20 cellular contexts compared by ENCODE assay signal in genomic region chr16:61246592-61246991, GRCh38.
DNase-seq lines count a peak whose midpoint lies in the region; ATAC-seq, FAIRE-seq and TF ChIP-seq lines count a peak whose summit lies in the region.
"Had no signal": no experiment of that assay in that cellular context is flagged by ENCODE, and none has a peak within 500 bp of the region (broad histone marks: within the 10 kb centered on the region; RNA-seq: fewer than 3 reads in every experiment).

No MANE protein-coding gene starts in this region.

- H3K56ac ChIP-seq in IMR-90 (ENCODE audit: extremely low read depth, insufficient read depth, low read length) (no peak overlapping the region), H1 (replicated peaks; ENCODE audit: insufficient read length, low read depth, low read length) (no peak overlapping the region)

- no peak overlapping the region for H2AFZ ChIP-seq in IMR-90 (replicated peaks; ENCODE audit: low read length, poor library complexity)
- no peak overlapping the region for H2AFZ ChIP-seq in H1 (ENCODE audit: low read length)

- no peak overlapping the region for H2BK12ac ChIP-seq in H1 (ENCODE audit: low read depth, low read length)

- no peaks in the 10 kb centered on the region for H3K79me1 ChIP-seq in IMR-90 (ENCODE audit: low read depth in 1 of 2, low read length in 2 of 2)
- H3K79me1 ChIP-seq in H1 (ENCODE audit: low read depth, low read length) = no peaks in the 10 kb centered on the region

- POLR2A ChIA-PET in A549 (lab: Yijun Ruan, JAX) (no interaction called here), IMR-90 (lab: Charles Lee; ENCODE audit: unreplicated experiment) (no interaction called here), H1 (lab: Charles Lee; ENCODE audit: partially characterized antibody) (no interaction called here)

- H4K91ac ChIP-seq in IMR-90 (ENCODE audit: insufficient read depth, low read depth, low read length) (no peak overlapping the region), H1 (replicated peaks; ENCODE audit: insufficient read length, low read length) (no peak overlapping the region)

- TF ChIP-seq RAD21 in A549 (conservative IDR thresholded peaks at IDR 0.05 in 1 of 2, IDR thresholded peaks at IDR 0.05 in 1 of 2) = no peak
- TF ChIP-seq RAD21 in IMR-90 (IDR thresholded peaks at IDR 0.05; ENCODE audit: low read length) = no peak
- no peak for TF ChIP-seq RAD21 in H1 (IDR thresholded peaks at IDR 0.05 in 1 of 2, conservative IDR thresholded peaks at IDR 0.05 in 1 of 2; ENCODE audit: low read depth in 2 of 2, low read length in 2 of 2)

- H3K4me3 ChIP-seq in A549 (no peak overlapping the region), IMR-90 (ENCODE audit: insufficient read depth, low read depth, low read length) (no peak overlapping the region), H1 (ENCODE audit: extremely low read depth in 1 of 4, insufficient read depth in 2 of 4, low read depth in 3 of 4, low read length in 4 of 4) (no peak overlapping the region)
- H3K4me3 ChIP-seq: BLaER1 treated with 17β-estradiol and CSF1 and Interleukin-3, amounts not matched to agents 10 nM and 100 nM had no signal

- TF ChIP-seq EP300 in A549 (IDR thresholded peaks at IDR 0.05) = no peak
- TF ChIP-seq EP300 in H1 (IDR thresholded peaks at IDR 0.05; ENCODE audit: borderline replicate concordance in 1 of 2, low read depth in 2 of 2, low read length in 2 of 2) = no peak

- H2AK5ac ChIP-seq in IMR-90 (ENCODE audit: low read depth, low read length) (no peak overlapping the region), H1 (ENCODE audit: low read depth, low read length) (no peak overlapping the region)

- H3K4ac ChIP-seq in IMR-90 (ENCODE audit: low read depth, low read length) (no peak overlapping the region), H1 (replicated peaks; ENCODE audit: insufficient read length, low read depth, low read length) (no peak overlapping the region)

- no TSS peak for BruUV-seq in IMR-90 (replicated peaks; lab: Mats Ljungman, UMichigan)

- H2BK20ac ChIP-seq in IMR-90 (ENCODE audit: low read depth, low read length) (no peak overlapping the region), H1 (ENCODE audit: low read length) (no peak overlapping the region)

- H4K5ac ChIP-seq in IMR-90 (ENCODE audit: low read depth, low read length) (no peak overlapping the region), H1 (ENCODE audit: insufficient read length, low read depth, low read length) (no peak overlapping the region)

- H2BK5ac ChIP-seq in IMR-90 (ENCODE audit: low read depth, low read length, poor library complexity, severe bottlenecking) (no peak overlapping the region), H1 (ENCODE audit: low read depth, low read length) (no peak overlapping the region)

- H3K27ac ChIP-seq in A549 = no peak overlapping the region
- H3K27ac ChIP-seq in IMR-90 (ENCODE audit: insufficient read depth, low read length) = no peak overlapping the region
- H3K27ac ChIP-seq in H1 (ENCODE audit: low read depth, low read length) = no peak overlapping the region
- H3K27ac ChIP-seq: BLaER1 treated with 17β-estradiol and CSF1 and Interleukin-3, amounts not matched to agents 10 nM and 100 nM; C4-2B had no signal

- TF ChIP-seq CTCF in A549 (IDR thresholded peaks at IDR 0.05) (no peak), IMR-90 (conservative IDR thresholded peaks at IDR 0.05; ENCODE audit: low read depth, low read length) (no peak), H1 (IDR thresholded peaks at IDR 0.05; ENCODE audit: control extremely low read depth in 1 of 3, insufficient read depth in 1 of 3, low read depth in 1 of 3, low read length in 3 of 3) (no peak), GM13977 (IDR thresholded peaks at IDR 0.05; ENCODE audit: extremely low read depth, insufficient read depth, missing control alignments) (no peak)

- CTCF ChIA-PET in A549 (lab: Yijun Ruan, JAX) (no interaction called here), IMR-90 (lab: Yijun Ruan, JAX) (no interaction called here), H1 (lab: Charles Lee; ENCODE audit: partially characterized antibody) (no interaction called here)

- H3K9me1 ChIP-seq in IMR-90 (ENCODE audit: insufficient read depth, low read length) = no peaks in the 10 kb centered on the region

- H3K79me2 ChIP-seq in H1 (ENCODE audit: control insufficient read depth in 1 of 2, insufficient read depth in 2 of 2, low read length in 2 of 2) = no peaks in the 10 kb centered on the region

- H3K36me3 ChIP-seq in IMR-90 (ENCODE audit: control insufficient read depth, insufficient read depth, low read length) = no peaks in the 10 kb centered on the region
- no peaks in the 10 kb centered on the region for H3K36me3 ChIP-seq in H1 (ENCODE audit: control insufficient read depth in 2 of 4, insufficient read depth in 4 of 4, low read length in 3 of 4)
- H3K36me3 ChIP-seq: BLaER1 treated with 17β-estradiol and CSF1 and Interleukin-3, amounts not matched to agents 10 nM and 100 nM had no signal

- H3K4me2 ChIP-seq in A549 = no peak overlapping the region
- H3K4me2 ChIP-seq in IMR-90 (ENCODE audit: low read depth, low read length) = no peak overlapping the region
- H3K4me2 ChIP-seq in H1 (ENCODE audit: insufficient read depth in 1 of 2, low read depth in 2 of 2, low read length in 2 of 2) = no peak overlapping the region
- H3K4me2 ChIP-seq: BLaER1 treated with 17β-estradiol and CSF1 and Interleukin-3, amounts not matched to agents 10 nM and 100 nM had no signal

- H3K27me3 ChIP-seq in IMR-90 (ENCODE audit: control insufficient read depth, insufficient read depth, low read length) (no peaks in the 10 kb centered on the region), H1 (replicated peaks in 1 of 4; ENCODE audit: control insufficient read depth in 3 of 4, extremely low read depth in 1 of 4, insufficient read depth in 3 of 4, low read length in 3 of 4) (no peaks in the 10 kb centered on the region)
- H3K27me3 ChIP-seq: BLaER1 treated with 17β-estradiol and CSF1 and Interleukin-3, amounts not matched to agents 10 nM and 100 nM had no signal

- H3K14ac ChIP-seq in IMR-90 (replicated peaks; ENCODE audit: low read depth, low read length) = no peak overlapping the region
- no peak overlapping the region for H3K14ac ChIP-seq in H1 (ENCODE audit: insufficient read length)

- H2BK120ac ChIP-seq in IMR-90 (ENCODE audit: low read depth, low read length) = no peak overlapping the region
- H2BK120ac ChIP-seq in H1 (replicated peaks; ENCODE audit: low read depth, low read length) = no peak overlapping the region

- no peaks in the 10 kb centered on the region for H4K20me1 ChIP-seq in IMR-90 (ENCODE audit: insufficient read depth, low read length)
- H4K20me1 ChIP-seq in H1 (replicated peaks in 1 of 2; ENCODE audit: control insufficient read depth in 1 of 2, insufficient read depth in 2 of 2, low read length in 2 of 2) = no peaks in the 10 kb centered on the region
- H4K20me1 ChIP-seq: BLaER1 treated with 17β-estradiol and CSF1 and Interleukin-3, amounts not matched to agents 10 nM and 100 nM had no signal

- WGBS in A549 (ENCODE audit: missing lambda C conversion rate) = 9% methylated on average over 1 of the region's 1 CpG
- WGBS in IMR-90 (ENCODE audit: extremely low coverage in 2 of 2, insufficient read length in 1 of 2), 2 experiments = no CpG with 5 or more reads among the region's 1 CpG
- WGBS in H1 (ENCODE audit: extremely low coverage in 1 of 2, insufficient coverage in 1 of 2, insufficient read length in 1 of 2, insufficient replicate concordance in 2 of 2, low coverage in 1 of 2, low lambda C conversion rate in 2 of 2, missing lambda C conversion rate in 1 of 2), 2 experiments = 89% methylated on average over 1 of the region's 1 CpG; no CpG with 5 or more reads in 1 of the 2 experiments

- H3K18ac ChIP-seq in IMR-90 (ENCODE audit: low read depth, low read length) (no peak overlapping the region), H1 (ENCODE audit: extremely low read depth, low read length) (no peak overlapping the region)

- no peaks in the 10 kb centered on the region for H3K23me2 ChIP-seq in H1 (ENCODE audit: low read depth, low read length)

- intact Hi-C loops in IMR-90 (cut with micrococcal nuclease) = no loop called here

- in situ Hi-C loops in IMR-90 (cut with MboI; ENCODE audit: low sequenced_read_pairs) (no loop called here), GM13977 (cut with MboI; ENCODE audit: low pct_unique_long_range_greater_than_20kb, low sequenced_read_pairs, unreplicated experiment) (no loop called here)

- no peak for ATAC-seq in A549
- no peak for ATAC-seq in IMR-90 (ENCODE audit: low read depth)
- ATAC-seq: CD8-positive, alpha-beta T cell had no signal

- H2AK9ac ChIP-seq in IMR-90 (replicated peaks; ENCODE audit: low read depth, low read length, poor library complexity) = no peak overlapping the region

- no peak overlapping the region for H2BK15ac ChIP-seq in IMR-90 (ENCODE audit: low read depth, low read length)
- H2BK15ac ChIP-seq in H1 (ENCODE audit: low read length) = no peak overlapping the region

- H3K9ac ChIP-seq in IMR-90 (ENCODE audit: low read depth, low read length) (no peak overlapping the region), H1 (replicated peaks in 1 of 4; ENCODE audit: extremely low read depth in 1 of 4, low read depth in 3 of 4, low read length in 3 of 4) (no peak overlapping the region)
- H3K9ac ChIP-seq: BLaER1 treated with 17β-estradiol and CSF1 and Interleukin-3, amounts not matched to agents 10 nM and 100 nM had no signal

- H4K8ac ChIP-seq in IMR-90 (ENCODE audit: low read depth in 2 of 2, low read length in 2 of 2) (no peak overlapping the region), H1 (ENCODE audit: extremely low read depth, insufficient read depth, low read length) (no peak overlapping the region)

- FAIRE-seq in A549 (lab: Jason Lieb, UNC) = no peak
- FAIRE-seq in H1 (lab: Jason Lieb, UNC) = no peak
- FAIRE-seq: A204.1, D721Med, G401.6, GM12891, GM18507 had no signal

- no peaks in the 10 kb centered on the region for H3K9me3 ChIP-seq in A549
- peaks cover 6% of the 10 kb centered on the region; the same call in 1 of the 2 replicates for H3K9me3 ChIP-seq in IMR-90 (ENCODE audit: control insufficient read depth, insufficient read depth, low read length)
- no peaks in the 10 kb centered on the region for H3K9me3 ChIP-seq in H1 (ENCODE audit: insufficient read depth in 2 of 2, low read depth in 1 of 2, low read length in 1 of 2)
- H3K9me3 ChIP-seq: BLaER1 treated with 17β-estradiol and CSF1 and Interleukin-3, amounts not matched to agents 10 nM and 100 nM; Caco-2 had no signal

- dilution Hi-C loops in IMR-90 (cut with HindIII; ENCODE audit: low sequenced_read_pairs, unreplicated experiment) = no loop called here

- TF ChIP-seq POLR2A in A549 (IDR thresholded peaks at IDR 0.05; ENCODE audit: low read length) (no peak), IMR-90 (IDR thresholded peaks at IDR 0.05; ENCODE audit: low read depth, low read length) (no peak), H1 (IDR thresholded peaks at IDR 0.05; ENCODE audit: control extremely low read depth in 1 of 2, low read depth in 2 of 2, low read length in 2 of 2) (no peak)

- no peaks in the 10 kb centered on the region for H3K4me1 ChIP-seq in A549
- H3K4me1 ChIP-seq in IMR-90 (ENCODE audit: control insufficient read depth, insufficient read depth, low read length) = no peaks in the 10 kb centered on the region
- H3K4me1 ChIP-seq in H1 (replicated peaks in 1 of 4; ENCODE audit: control insufficient read depth in 3 of 4, insufficient read depth in 4 of 4, low read length in 3 of 4) = no peaks in the 10 kb centered on the region
- H3K4me1 ChIP-seq: BLaER1 treated with 17β-estradiol and CSF1 and Interleukin-3, amounts not matched to agents 10 nM and 100 nM had no signal

- DNase-seq in A549 (ENCODE audit: low read depth in 1 of 2, low spot score in 1 of 2) (no peak), IMR-90 (no peak), H1 (ENCODE audit: low read depth in 1 of 2, low spot score in 2 of 2) (no peak), NCI-H526 treated with DMSO at 0.1 percent for 48 hours (lab: John Stamatoyannopoulos, UW) (no peak), GM13977 (ENCODE audit: low spot score) (no peak)
- DNase-seq: 8988T; AML-193; Caco-2; Calu3; CD4-positive, alpha-beta T cell; CD8-positive, alpha-beta T cell; DMS79 treated with DMSO at 0.1 percent for 48 hours; GF-D8 had no signal

- no peak overlapping the region for H3K23ac ChIP-seq in IMR-90 (ENCODE audit: low read depth, low read length)
- H3K23ac ChIP-seq in H1 (ENCODE audit: insufficient read length) = no peak overlapping the region

Comparison
In these comparisons a context has a peak if more than half of its experiments do, and no peak if none do; other contexts are left out.
1. Of the 18 proteins assayed by ChIP-seq in both H1 and A549: peak only in H1: none; only in A549: none; in both: MAFK; in neither: 17.